Comparison of ENCODE assay signal across 8 cellular contexts in the genomic region with DNA sequence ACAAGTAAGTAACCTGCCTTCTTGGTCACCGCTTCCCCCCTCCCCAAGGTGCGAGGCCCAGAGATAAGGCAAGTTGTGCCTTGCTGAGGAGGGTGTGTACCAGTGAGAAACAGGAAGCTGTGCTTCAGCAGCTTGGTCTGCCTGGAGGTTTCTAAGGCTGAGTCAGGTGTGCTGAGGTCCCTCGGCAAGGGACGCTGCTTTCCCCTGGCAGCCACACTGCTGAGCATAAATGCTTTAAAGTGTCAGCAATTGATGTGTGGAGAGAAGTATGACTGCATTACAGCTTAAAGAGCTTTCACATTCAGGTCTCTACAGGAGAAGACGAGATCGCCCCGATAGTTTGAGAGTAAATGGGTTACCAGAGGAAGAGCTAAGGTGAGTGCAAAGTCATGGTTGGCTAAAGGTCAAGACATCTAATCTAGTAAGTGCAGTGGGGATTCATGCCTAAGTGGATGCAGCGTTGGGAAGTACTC.
DNase-seq lines count a peak whose midpoint lies in the region; ATAC-seq and TF ChIP-seq lines count a peak whose summit lies in the region.

No MANE protein-coding gene starts in this region.

- H3K27me3 ChIP-seq in foreskin keratinocyte: no peaks in the 10 kb centered on the region

- peak overlapping the region; percentile 81 for H3K27ac ChIP-seq in foreskin keratinocyte

- no peak for TF ChIP-seq CTCF in foreskin keratinocyte (conservative IDR thresholded peaks at IDR 0.05)

- DNase-seq in NCI-H1417 (lab: John Stamatoyannopoulos, UW) (peak; percentile 59 to 79 (median 64)), NCI-H1417 treated with DMSO at 0.1 percent for 48 hours (lab: John Stamatoyannopoulos, UW) (no peak), NCI-H510A (lab: John Stamatoyannopoulos, UW) (peak; percentile 43), foreskin keratinocyte (peak; percentile 73 to 87), renal cortical epithelial cell (ENCODE audit: low read depth) (peak; percentile 87), GOT3 (lab: John Stamatoyannopoulos, UW) (no peak)
- DNase-seq in activated CD8-positive, alpha-beta memory T cell treated with anti-CD3 and anti-CD28 coated beads for 48 hours (ENCODE audit: low read depth in 2 of 3, low spot score in 2 of 3): peak in 2 of 3 experiments; percentile 41 to 48

- peak; percentile 99 for ATAC-seq in HG03045 (IDR thresholded peaks at IDR 0.05; ENCODE audit: unreplicated experiment)
- ATAC-seq in foreskin keratinocyte: peak; percentile 95

- H3K4me1 ChIP-seq in foreskin keratinocyte: peaks cover 57% of the 10 kb centered on the region

Comparison
In these comparisons a context has a peak if more than half of its experiments do, and no peak if none do; other contexts are left out.
1. DNase-seq: peak in NCI-H1417 (3 of 3), NCI-H510A (single experiment), activated CD8-positive, alpha-beta memory T cell treated with anti-CD3 and anti-CD28 coated beads for 48 hours (2 of 3), foreskin keratinocyte (2 of 2) and renal cortical epithelial cell (single experiment); none in NCI-H1417 treated with DMSO at 0.1 percent for 48 hours (single experiment) and GOT3 (single experiment).